19 cellular contexts compared by ENCODE assay signal in genomic region chr12:17478908-17479673, GRCh38.
A peak's percentile ranks its signal among the peaks of the same experiment; 100 is the strongest.
DNase-seq lines count a peak whose midpoint lies in the region; ATAC-seq and FAIRE-seq lines count a peak whose summit lies in the region.
"Had no signal": no experiment of that assay in that cellular context is flagged by ENCODE, and none has a peak within 500 bp of the region (broad histone marks: within the 10 kb centered on the region; RNA-seq: fewer than 3 reads in every experiment).

No MANE protein-coding gene starts in this region.

- intact Hi-C loops in sciatic nerve (cut with DNase I): no loop called here

- H3K9me3 Mint-ChIP-seq in central memory CD8-positive, alpha-beta T cell: peaks cover 32% of the 10 kb centered on the region

- H3K27ac Mint-ChIP-seq in central memory CD8-positive, alpha-beta T cell (ENCODE audit: low read depth): no peak overlapping the region
- H3K27ac Mint-ChIP-seq: CD4-positive, alpha-beta memory T cell; IgD-negative memory B cell had no signal

- H3K4me3 Mint-ChIP-seq in central memory CD8-positive, alpha-beta T cell: no peak overlapping the region
- H3K4me3 Mint-ChIP-seq: CD14-positive monocyte; CD4-positive, alpha-beta memory T cell; IgD-negative memory B cell had no signal

- peak; percentile 45 for DNase-seq in activated effector memory CD4-positive, alpha-beta T cell treated with anti-CD3 and anti-CD28 coated beads, Interleukin-2, amount 50 U/mL, for 16 hours
- no peak for DNase-seq in activated effector memory CD4-positive, alpha-beta T cell treated with Interleukin-2 at 50 U/mL for 16 hours
- no peak for DNase-seq in central memory CD8-positive, alpha-beta T cell (ENCODE audit: low spot score in 2 of 2)
- DNase-seq in sciatic nerve (ENCODE audit: low spot score): no peak
- DNase-seq in activated CD8-positive, alpha-beta memory T cell treated with anti-CD3 and anti-CD28 coated beads for 24 hours: no peak
- no peak for DNase-seq in urothelium cell line (ENCODE audit: low spot score)
- DNase-seq: 8988T; CD4-positive, alpha-beta memory T cell; DMS 273 treated with DMSO at 0.1 percent for 48 hours; DMS53; DND-41; EL; GM23248 had no signal

- H3K4me1 Mint-ChIP-seq in central memory CD8-positive, alpha-beta T cell: no peaks in the 10 kb centered on the region
- H3K4me1 Mint-ChIP-seq: CD14-positive monocyte; CD4-positive, alpha-beta memory T cell had no signal

- no peak for FAIRE-seq in urothelium cell line (lab: Jason Lieb, UNC)
- FAIRE-seq: GM12892, GM18507, HepG2 had no signal

- peak; percentile 14 for ATAC-seq in central memory CD8-positive, alpha-beta T cell (replicated peaks; ENCODE audit: extremely low read depth, poor library complexity, severe bottlenecking)
- ATAC-seq in sciatic nerve (peak; percentile 22), HG03175 (IDR thresholded peaks at IDR 0.05; ENCODE audit: unreplicated experiment) (no peak)
- ATAC-seq: HepG2 had no signal

- no peaks in the 10 kb centered on the region for H3K27me3 Mint-ChIP-seq in central memory CD8-positive, alpha-beta T cell
- H3K27me3 Mint-ChIP-seq: CD4-positive, alpha-beta memory T cell; IgD-negative memory B cell had no signal

- H3K36me3 Mint-ChIP-seq in central memory CD8-positive, alpha-beta T cell (ENCODE audit: insufficient read depth): peaks cover 2% of the 10 kb centered on the region
- H3K36me3 Mint-ChIP-seq: CD14-positive monocyte; CD4-positive, alpha-beta memory T cell had no signal
